In the genomic region with DNA sequence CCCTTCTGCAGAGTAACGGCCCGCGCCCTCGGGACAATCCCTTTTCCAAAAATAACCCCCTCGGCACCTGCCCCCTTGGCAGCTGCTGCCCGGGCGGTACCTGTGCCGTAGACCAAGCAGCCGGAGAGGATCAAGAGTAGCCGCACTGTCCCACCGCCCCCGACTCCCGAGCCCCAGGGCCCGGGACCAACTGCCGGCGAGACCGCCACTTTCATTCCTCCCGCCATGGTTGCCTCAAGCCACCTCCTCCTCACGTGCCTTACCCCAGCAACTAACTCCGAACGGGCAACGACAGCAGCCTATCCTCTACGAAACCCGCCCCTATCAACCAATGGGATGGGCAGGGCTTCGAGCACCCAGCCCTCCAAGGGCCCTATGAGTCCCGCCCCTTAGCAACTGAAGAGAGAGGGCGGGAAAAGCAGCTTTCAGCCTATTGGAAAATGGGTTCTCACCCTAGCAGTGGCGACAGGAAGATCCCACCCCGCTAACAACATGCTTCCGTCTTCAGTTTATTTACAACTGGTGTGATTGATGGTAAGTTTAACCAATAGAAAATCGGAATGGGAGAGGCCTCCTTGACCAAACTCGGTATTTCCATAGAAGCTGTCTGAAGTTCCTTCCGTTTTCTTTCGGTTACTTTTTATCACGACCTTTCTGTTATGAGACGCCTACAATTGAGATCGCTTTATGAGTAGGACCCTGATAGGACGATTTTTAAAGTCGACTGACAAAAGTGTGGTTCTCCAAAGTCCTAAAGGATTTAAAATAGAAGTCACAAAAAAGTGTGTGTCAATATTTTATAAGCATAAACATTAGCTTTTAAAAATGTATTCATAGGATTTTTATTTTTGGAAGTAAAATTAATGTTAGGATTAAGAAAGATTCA, we compare ENCODE assay signal across 8 cellular contexts. TPM values are rescaled to one million over a fixed set of nuclear protein-coding genes. Genes with fewer than 3 reads are reported as not detected.
A peak's percentile ranks its signal among the peaks of the same experiment; 100 is the strongest.
DNase-seq lines count a peak whose midpoint lies in the region; ATAC-seq and TF ChIP-seq lines count a peak whose summit lies in the region.

Gene NEMP1, minus strand, starts transcription at position 273 of the 886 bp plus-strand sequence. Its CDS starts 46 bp downstream, at position 227.

- H3K36me3 Mint-ChIP-seq in activated CD4-positive, alpha-beta T cell treated with anti-CD3 and anti-CD28 coated beads, Interleukin-2, amount 10 ng/mL, durations not matched to agents 24 days and 14 days (ENCODE audit: low read depth), result peaks cover 18% of the 10 kb centered on the region

- peaks cover 16% of the 10 kb centered on the region for H3K4me1 Mint-ChIP-seq in activated CD4-positive, alpha-beta T cell treated with anti-CD3 and anti-CD28 coated beads, Interleukin-2, amount 10 ng/mL, durations not matched to agents 24 days and 14 days

- no peaks in the 10 kb centered on the region for H3K36me3 ChIP-seq in BJ (ENCODE audit: control insufficient read depth, insufficient read depth, low read length)
- no peaks in the 10 kb centered on the region for H3K36me3 ChIP-seq in colonic mucosa

- CTCF ChIA-PET in BJ (lab: Yijun Ruan, JAX), result interaction anchor here (0.8 to 5.5 kb wide), 14 partner anchors 9 to 380 kb away, joined by 3 to 34 read pairs (median 5); partner anchors contain the start of genes GLI1, LRP1 and STAT6

- no peaks in the 10 kb centered on the region for H3K4me1 ChIP-seq in colonic mucosa

- peak within 1 kb of the TSS; percentile 100 for H3K4me3 Mint-ChIP-seq in activated CD4-positive, alpha-beta T cell treated with anti-CD3 and anti-CD28 coated beads, Interleukin-2, amount 10 ng/mL, durations not matched to agents 24 days and 14 days

- no peaks in the 10 kb centered on the region for H3K9me3 ChIP-seq in colonic mucosa

- H3K27me3 ChIP-seq in BJ (ENCODE audit: control insufficient read depth, insufficient read depth, low read length), result no peaks in the 10 kb centered on the region
- no peaks in the 10 kb centered on the region for H3K27me3 ChIP-seq in colonic mucosa
- H3K27me3 ChIP-seq in layer of hippocampus (ENCODE audit: control insufficient read depth, insufficient read depth, low read length), result no peaks in the 10 kb centered on the region

- peak within 1 kb of the TSS; percentile 99 for H3K27ac Mint-ChIP-seq in activated CD4-positive, alpha-beta T cell treated with anti-CD3 and anti-CD28 coated beads, Interleukin-2, amount 10 ng/mL, durations not matched to agents 24 days and 14 days

- H3K4me3 ChIP-seq in BJ (ENCODE audit: low read depth, low read length) (peak within 1 kb of the TSS; percentile 77), colonic mucosa (peak within 1 kb of the TSS; percentile 89)

- peak; percentile 100 for DNase-seq in BJ (ENCODE audit: low read depth)
- peak; percentile 99 for DNase-seq in NCI-H526 treated with DMSO at 0.1 percent for 48 hours (lab: John Stamatoyannopoulos, UW)
- DNase-seq in activated CD4-positive, alpha-beta T cell treated with anti-CD3 and anti-CD28 coated beads, Interleukin-2, amount 10 ng/mL, durations not matched to agents 24 days and 14 days, result peak; percentile 99
- DNase-seq in colonic mucosa, result peak; percentile 98
- DNase-seq in stimulated activated CD4-positive, alpha-beta T cell treated with anti-CD3 and anti-CD28 coated beads, Interleukin-1b, Interleukin-23, amount 100 ng/mL, for 48 hours, result peak; percentile 98

- H3K27me3 Mint-ChIP-seq in activated CD4-positive, alpha-beta T cell treated with anti-CD3 and anti-CD28 coated beads, Interleukin-2, amount 10 ng/mL, durations not matched to agents 24 days and 14 days, result no peaks in the 10 kb centered on the region

- TF ChIP-seq CTCF in BJ (IDR thresholded peaks at IDR 0.05; ENCODE audit: insufficient read depth, low read depth, low read length) (no peak), colonic mucosa (IDR thresholded peaks at IDR 0.05) (no peak)

- POLR2A ChIA-PET in BJ (lab: Charles Lee), result interaction anchor here (0.6 to 1.8 kb wide), 5 partner anchors 9 to 15 kb away, joined by 3 to 15 read pairs (median 4); partner anchors contain the start of gene NAB2

- H3K27ac ChIP-seq in colonic mucosa (peak within 1 kb of the TSS; percentile 87), layer of hippocampus (ENCODE audit: low read depth, low read length) (peak within 1 kb of the TSS; percentile 88)

- peak; percentile 98 for ATAC-seq in GM19324 (IDR thresholded peaks at IDR 0.05; ENCODE audit: low FRiP score, unreplicated experiment)
- peak; percentile 91 for ATAC-seq in HG03469 (IDR thresholded peaks at IDR 0.05; ENCODE audit: unreplicated experiment)

- H3K9ac ChIP-seq in colonic mucosa (ENCODE audit: low read depth in 2 of 2, low read length in 2 of 2), result peak within 1 kb of the TSS; percentile 58 to 73

- no peaks in the 10 kb centered on the region for H3K9me3 Mint-ChIP-seq in activated CD4-positive, alpha-beta T cell treated with anti-CD3 and anti-CD28 coated beads, Interleukin-2, amount 10 ng/mL, durations not matched to agents 24 days and 14 days

- intact Hi-C loops in activated CD4-positive, alpha-beta T cell treated with anti-CD3 and anti-CD28 coated beads, Interleukin-2, amount 10 ng/mL, durations not matched to agents 24 days and 14 days (cut with micrococcal nuclease), result loop anchor here (1.0 to 2.0 kb wide), 4 partner anchors 9 to 14 kb away; no protein-coding TSS in a partner anchor
- intact Hi-C loops in colonic mucosa (cut with DNase I), result no loop called here

RNA-seq across cellular contexts. Expression of gene NEMP1, which starts in this region (rescaled TPM):
- polyA plus RNA-seq in BJ (2011; rRNA removed), result 6.7 and 12.0 TPM in 2 replicates
- 5.0 and 6.5 TPM in 2 replicates for polyA minus RNA-seq in BJ (2011; rRNA and poly(A)+ RNA removed)
- 77.0 and 80.6 TPM in 2 replicates for total RNA-seq in activated CD4-positive, alpha-beta T cell treated with anti-CD3 and anti-CD28 coated beads, Interleukin-2, amount 10 ng/mL, durations not matched to agents 24 days and 14 days
- 10 to 100 TPM in 1 of 2 donors, 1 to 10 TPM in 1; 7.3 to 21.1 TPM for total RNA-seq in colonic mucosa

Comparison
In these comparisons a context has a peak if more than half of its experiments do, and no peak if none do; other contexts are left out.
1. Peak in every context shown above with its lines: DNase-seq, ATAC-seq, H3K4me3 ChIP-seq and H3K27ac ChIP-seq.